1 cellular context compared by ENCODE assay signal in the genomic region with DNA sequence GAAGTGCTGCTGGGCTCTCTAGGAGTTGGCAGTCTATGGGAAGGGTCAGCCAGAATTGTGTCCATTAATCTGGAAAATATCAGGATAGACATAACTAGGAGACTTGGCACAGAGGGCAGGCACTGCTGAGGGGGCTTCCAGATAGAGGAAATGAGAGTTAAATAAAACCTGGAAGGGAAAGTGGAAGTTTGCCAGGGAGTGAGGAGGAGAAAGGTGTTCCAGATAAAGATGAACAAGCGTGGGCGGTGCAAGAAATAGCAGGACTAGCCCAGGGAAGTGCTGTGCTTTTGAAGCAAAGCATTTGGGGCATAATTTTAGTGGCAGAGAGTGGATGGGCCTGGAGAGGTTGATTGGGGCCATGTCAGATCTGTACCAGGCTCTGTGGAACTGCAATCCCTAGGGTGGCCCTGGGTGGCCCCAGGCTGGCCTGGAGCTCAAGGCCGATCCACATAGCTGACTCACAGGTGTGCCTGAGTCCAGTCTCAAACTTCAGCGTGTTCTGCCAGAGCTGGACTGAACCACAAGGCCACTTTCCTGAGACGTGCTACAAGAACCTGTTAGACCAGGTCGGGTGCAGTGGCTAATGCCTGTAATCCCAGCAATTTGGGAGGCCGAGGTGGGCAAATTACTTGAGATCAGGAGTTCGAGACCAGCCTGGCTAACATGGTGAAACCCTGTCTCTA.
TF ChIP-seq lines count a peak whose summit lies in the region.

No MANE protein-coding gene starts in this region.

TF ChIP-seq in GM23338, 12 proteins besides CTCF, POLR2A, EP300 and RAD21 (continued from another document):
- no peak for TF ChIP-seq ZNF114 (CRISPR knock-in tag; IDR thresholded peaks at IDR 0.05)
